ENCODE assay signal across 18 cellular contexts in genomic region chr15:96774216-96774615, GRCh38.
A peak's percentile ranks its signal among the peaks of the same experiment; 100 is the strongest.
DNase-seq lines count a peak whose midpoint lies in the region; TF ChIP-seq lines count a peak whose summit lies in the region.
"Had no signal": no experiment of that assay in that cellular context is flagged by ENCODE, and none has a peak within 500 bp of the region (broad histone marks: within the 10 kb centered on the region; RNA-seq: fewer than 3 reads in every experiment).

No MANE protein-coding gene starts in this region.

- no peak overlapping the region for H3K9ac ChIP-seq in endodermal cell (ENCODE audit: extremely low read depth, low read length, poor library complexity, severe bottlenecking)
- H3K9ac ChIP-seq: BLaER1 treated with 17β-estradiol and CSF1 and Interleukin-3, amounts not matched to agents 10 nM and 100 nM had no signal

- H3K4me3 ChIP-seq in epithelial cell of proximal tubule (ENCODE audit: low read depth, low read length) (no peak overlapping the region), endodermal cell (ENCODE audit: low read length) (no peak overlapping the region)
- H3K4me3 ChIP-seq: A549; BLaER1 treated with 17β-estradiol and CSF1 and Interleukin-3, amounts not matched to agents 10 nM and 100 nM had no signal

- DNase-seq in epithelial cell of proximal tubule (ENCODE audit: low read depth) (peak; percentile 27), islet precursor cell (peak; percentile 20), kidney tubule cell (ENCODE audit: low spot score) (peak; percentile 59), mesothelial cell of epicardium (ENCODE audit: low spot score in 2 of 2, unreplicated experiment in 2 of 2) (no peak), endodermal cell (no peak)
- DNase-seq in effector CD8-positive, alpha-beta T cell (lab: John Stamatoyannopoulos, UW): no peak
- DNase-seq: AML-193; Caco-2; Calu3; CD4-positive, alpha-beta T cell; CD8-positive, alpha-beta T cell; DMS79 treated with DMSO at 0.1 percent for 48 hours; GF-D8 had no signal

- peaks cover 12% of the 10 kb centered on the region for H3K4me1 ChIP-seq in endodermal cell (ENCODE audit: control insufficient read depth, insufficient read depth, low read length)
- H3K4me1 ChIP-seq: A549, Caco-2 had no signal

- H3K9me3 Mint-ChIP-seq in mesothelial cell of epicardium (peaks cover 3% of the 10 kb centered on the region), endodermal cell (no peaks in the 10 kb centered on the region)

- peaks cover 14% of the 10 kb centered on the region for H3K27me3 Mint-ChIP-seq in mesothelial cell of epicardium (ENCODE audit: low read depth)
- H3K27me3 Mint-ChIP-seq in endodermal cell (ENCODE audit: insufficient read depth): peaks cover 11% of the 10 kb centered on the region
- H3K27me3 Mint-ChIP-seq: B cell; CD4-positive, alpha-beta T cell had no signal

- no peaks in the 10 kb centered on the region for H3K36me3 ChIP-seq in endodermal cell (ENCODE audit: control insufficient read depth, insufficient read depth, low read length)
- H3K36me3 ChIP-seq: BLaER1 treated with 17β-estradiol and CSF1 and Interleukin-3, amounts not matched to agents 10 nM and 100 nM had no signal

- H3K4me3 Mint-ChIP-seq in mesothelial cell of epicardium (no peak overlapping the region), endodermal cell (no peak overlapping the region)
- H3K4me3 Mint-ChIP-seq: B cell; CD4-positive, alpha-beta T cell; CD8-positive, alpha-beta T cell had no signal

- H3K36me3 Mint-ChIP-seq in mesothelial cell of epicardium (no peaks in the 10 kb centered on the region), endodermal cell (ENCODE audit: low read depth) (no peaks in the 10 kb centered on the region)
- H3K36me3 Mint-ChIP-seq: CD8-positive, alpha-beta T cell had no signal

- 43 to 80% methylated on average over 1 to 3 of the region's 3 CpGs for WGBS in endodermal cell (ENCODE audit: insufficient coverage in 1 of 2, insufficient read length in 1 of 2), 2 experiments

- TF ChIP-seq CTCF in epithelial cell of proximal tubule (conservative IDR thresholded peaks at IDR 0.05; ENCODE audit: low read depth, low read length) (no peak), mesothelial cell of epicardium (IDR thresholded peaks at IDR 0.05; ENCODE audit: unreplicated experiment) (no peak), endodermal cell (conservative IDR thresholded peaks at IDR 0.05) (no peak)

- no peak overlapping the region for H3K27ac ChIP-seq in endodermal cell (ENCODE audit: low read depth, low read length)
- H3K27ac ChIP-seq: 22Rv1; A549; BLaER1 treated with 17β-estradiol and CSF1 and Interleukin-3, amounts not matched to agents 10 nM and 100 nM; C4-2B had no signal

- no peaks in the 10 kb centered on the region for H3K9me3 ChIP-seq in endodermal cell (ENCODE audit: control insufficient read depth, low read length)
- H3K9me3 ChIP-seq: A549; BLaER1 treated with 17β-estradiol and CSF1 and Interleukin-3, amounts not matched to agents 10 nM and 100 nM; Caco-2 had no signal

- H3K4me1 Mint-ChIP-seq in mesothelial cell of epicardium (no peaks in the 10 kb centered on the region), endodermal cell (peaks cover 38% of the 10 kb centered on the region)
- H3K4me1 Mint-ChIP-seq: B cell had no signal

- H3K27ac Mint-ChIP-seq in mesothelial cell of epicardium: no peak overlapping the region
- H3K27ac Mint-ChIP-seq in endodermal cell: no peak overlapping the region
- H3K27ac Mint-ChIP-seq: B cell; CD4-positive, alpha-beta T cell; CD8-positive, alpha-beta T cell had no signal

- H3K27me3 ChIP-seq in endodermal cell (ENCODE audit: control insufficient read depth, insufficient read depth, low read length, poor library complexity, severe bottlenecking): no peaks in the 10 kb centered on the region
- H3K27me3 ChIP-seq: BLaER1 treated with 17β-estradiol and CSF1 and Interleukin-3, amounts not matched to agents 10 nM and 100 nM had no signal

Comparison
In these comparisons a context has a peak if more than half of its experiments do, and no peak if none do; other contexts are left out.
1. DNase-seq: peak in epithelial cell of proximal tubule (single experiment), islet precursor cell (single experiment) and kidney tubule cell (single experiment); none in mesothelial cell of epicardium (0 of 2), endodermal cell (single experiment) and effector CD8-positive, alpha-beta T cell (single experiment).